In genomic region chr13:44908266-44908665, GRCh38 we compare ENCODE assay signal across 26 cellular contexts.
"Had no signal": no experiment of that assay in that cellular context is flagged by ENCODE, and none has a peak within 500 bp of the region (broad histone marks: within the 10 kb centered on the region; RNA-seq: fewer than 3 reads in every experiment).

No MANE protein-coding gene starts in this region.

- H3K4me3 ChIP-seq: dorsolateral prefrontal cortex, heart right ventricle, mucosa of descending colon, prostate gland, right atrium auricular region, sigmoid colon, skin epidermis, spleen, suprapubic skin, transverse colon, upper lobe of right lung, vagina had no signal

- H3K36me3 ChIP-seq: heart right ventricle, prostate gland, right atrium auricular region, sigmoid colon, spleen, suprapubic skin, transverse colon, upper lobe of right lung, vagina had no signal

- H3K27me3 ChIP-seq: dorsolateral prefrontal cortex, heart right ventricle, right atrium auricular region, sigmoid colon, spleen, suprapubic skin, transverse colon, upper lobe of right lung, vagina had no signal

- ATAC-seq: esophagus mucosa; heart right ventricle; mucosa of descending colon; naive thymus-derived CD4-positive, alpha-beta T cell; stimulated activated naive B cell treated with anti-CD40 and anti-IgM and Interleukin-4, amounts not matched to agents 10 μg/mL and 1 μg/mL and 100 μg/mL, for 72 hours; upper lobe of right lung had no signal

- H3K27ac ChIP-seq: dorsolateral prefrontal cortex, epithelial cell of prostate, heart right ventricle, right atrium auricular region, skin epidermis, spleen, suprapubic skin, upper lobe of right lung had no signal

- H3K9me3 ChIP-seq: prostate gland, suprapubic skin, transverse colon, upper lobe of right lung, vagina had no signal

- DNase-seq: cerebellar nuclear complex; dorsolateral prefrontal cortex; effector CD4-positive, alpha-beta T cell; foreskin melanocyte; glutamatergic neuron; heart right ventricle; hippocampal formation; islet precursor cell; kidney glomerular epithelial cell; mesenchymal stem cell; naive thymus-derived CD4-positive, alpha-beta T cell; nephron progenitor cell; nucleus accumbens; sigmoid colon; spleen; stimulated activated naive B cell treated with anti-CD40 and anti-IgM and Interleukin-4, amounts not matched to agents 10 μg/mL and 1 μg/mL and 100 μg/mL, for 72 hours; transverse colon; upper lobe of right lung had no signal
